Comparison of ENCODE assay signal across 13 cellular contexts in genomic region chr7:158351051-158351450, GRCh38.
"Had no signal": no experiment of that assay in that cellular context is flagged by ENCODE, and none has a peak within 500 bp of the region (broad histone marks: within the 10 kb centered on the region; RNA-seq: fewer than 3 reads in every experiment).

No MANE protein-coding gene starts in this region.

- H3K4me1 Mint-ChIP-seq: naive B cell, T-helper 17 cell had no signal

- H3K9me3 ChIP-seq: colonic mucosa, prostate gland had no signal

- DNase-seq: activated CD4-positive, alpha-beta memory T cell treated with anti-CD3 and anti-CD28 coated beads for 36 hours; activated CD4-positive, alpha-beta T cell treated with anti-CD3 and anti-CD28 coated beads for 1 hour; activated naive CD4-positive, alpha-beta T cell treated with anti-CD3 and anti-CD28 coated beads for 36 hours; colonic mucosa; effector CD4-positive, alpha-beta T cell; kidney glomerular epithelial cell; midbrain; naive B cell; stimulated activated CD4-positive, alpha-beta T cell treated with anti-CD3 and anti-CD28 coated beads, Interleukin-2, amount 100 ng/mL, for 48 hours; T-helper 17 cell had no signal

- H3K36me3 Mint-ChIP-seq: activated CD4-positive, alpha-beta memory T cell treated with anti-CD3 and anti-CD28 coated beads for 36 hours had no signal

- H3K27me3 ChIP-seq: colonic mucosa had no signal

- H3K36me3 ChIP-seq: colonic mucosa, heart right ventricle, prostate gland had no signal

- H3K4me3 ChIP-seq: colonic mucosa, heart right ventricle, prostate gland had no signal

- H3K4me1 ChIP-seq: colonic mucosa, heart right ventricle, prostate gland had no signal

- H3K27ac ChIP-seq: colonic mucosa, heart right ventricle, prostate gland had no signal

- H3K4me3 Mint-ChIP-seq: activated CD4-positive, alpha-beta memory T cell treated with anti-CD3 and anti-CD28 coated beads for 36 hours; activated naive CD4-positive, alpha-beta T cell treated with anti-CD3 and anti-CD28 coated beads for 36 hours; naive B cell; stimulated activated naive CD8-positive, alpha-beta T cell treated with anti-CD3 and anti-CD28 coated beads, Interleukin-15, Interleukin-2, amounts not matched to agents 100 ng/mL and 50 ng/mL, for 24 hours; T-helper 17 cell had no signal

- H3K27me3 Mint-ChIP-seq: activated CD4-positive, alpha-beta memory T cell treated with anti-CD3 and anti-CD28 coated beads for 36 hours; stimulated activated naive CD8-positive, alpha-beta T cell treated with anti-CD3 and anti-CD28 coated beads, Interleukin-15, Interleukin-2, amounts not matched to agents 100 ng/mL and 50 ng/mL, for 24 hours had no signal

- ATAC-seq: heart right ventricle, T-helper 17 cell had no signal

- H3K27ac Mint-ChIP-seq: activated CD4-positive, alpha-beta memory T cell treated with anti-CD3 and anti-CD28 coated beads for 36 hours; activated naive CD4-positive, alpha-beta T cell treated with anti-CD3 and anti-CD28 coated beads for 36 hours; stimulated activated naive CD8-positive, alpha-beta T cell treated with anti-CD3 and anti-CD28 coated beads, Interleukin-15, Interleukin-2, amounts not matched to agents 100 ng/mL and 50 ng/mL, for 24 hours; T-helper 17 cell had no signal
